11 cellular contexts compared by ENCODE assay signal in the genomic region with DNA sequence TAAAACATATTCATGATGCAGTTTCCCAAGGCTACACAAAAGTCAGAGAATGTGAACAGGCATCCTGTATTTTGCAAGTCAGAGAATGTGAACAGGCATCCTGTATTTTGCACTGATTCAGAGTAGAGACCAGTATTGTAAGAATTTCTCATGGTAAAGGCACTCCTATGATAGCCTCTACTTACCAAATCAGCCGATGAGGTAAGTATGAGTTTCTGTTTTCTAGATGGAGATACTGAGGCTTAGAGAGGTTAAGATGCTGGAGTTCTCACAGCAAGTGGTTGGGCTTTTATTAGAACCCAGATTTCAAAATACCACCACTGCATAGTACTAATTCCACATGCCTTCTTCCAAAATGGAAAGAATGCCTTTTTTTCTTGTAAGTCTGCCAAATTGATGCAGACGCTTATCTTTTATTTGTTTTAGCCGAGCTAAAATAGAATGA. TPM values are rescaled to one million over a fixed set of nuclear protein-coding genes. Genes with fewer than 3 reads are reported as not detected.
DNase-seq lines count a peak whose midpoint lies in the region; ATAC-seq and TF ChIP-seq lines count a peak whose summit lies in the region.
"Had no signal": no experiment of that assay in that cellular context is flagged by ENCODE, and none has a peak within 500 bp of the region (broad histone marks: within the 10 kb centered on the region; RNA-seq: fewer than 3 reads in every experiment).

No MANE protein-coding gene starts in this region.

- ATAC-seq in GM18511 (IDR thresholded peaks at IDR 0.05; ENCODE audit: unreplicated experiment) (no peak), GM21528 (IDR thresholded peaks at IDR 0.05; ENCODE audit: low FRiP score, unreplicated experiment) (no peak)
- ATAC-seq: body of pancreas had no signal

- H3K4me3 ChIP-seq in smooth muscle cell, result no peak overlapping the region
- H3K4me3 ChIP-seq: body of pancreas had no signal

- H2AFZ ChIP-seq in smooth muscle cell (ENCODE audit: low read depth), result no peak overlapping the region

- peaks cover 40% of the 10 kb centered on the region for H3F3A ChIP-seq in smooth muscle cell (ENCODE audit: low read depth)

- H3K9me3 ChIP-seq in smooth muscle cell (replicated peaks; ENCODE audit: low read depth), result no peaks in the 10 kb centered on the region
- H3K9me3 ChIP-seq: body of pancreas had no signal

- H3K9ac ChIP-seq in smooth muscle cell (ENCODE audit: low read depth), result no peak overlapping the region

- H3K36me3 ChIP-seq in smooth muscle cell (ENCODE audit: low read depth), result no peaks in the 10 kb centered on the region

- peak overlapping the region; percentile 79 for H3K27ac ChIP-seq in VCaP
- H3K27ac ChIP-seq in smooth muscle cell (ENCODE audit: low read depth), result peak overlapping the region; percentile 54

- H4K20me1 ChIP-seq in smooth muscle cell (ENCODE audit: low read depth), result peaks cover 15% of the 10 kb centered on the region

- DNase-seq in EL, result peak; percentile 49
- DNase-seq in fibroblast of peridontal ligament (ENCODE audit: extremely low read depth), result peak; percentile 91
- no peak for DNase-seq in smooth muscle cell (lab: John Stamatoyannopoulos, UW; ENCODE audit: unreplicated experiment)
- DNase-seq in islet precursor cell, result no peak
- no peak for DNase-seq in NCI-H524 (lab: John Stamatoyannopoulos, UW)
- DNase-seq: activated CD4-positive, alpha-beta T cell treated with anti-CD3 and anti-CD28 coated beads for 1 hour; body of pancreas; KG1 had no signal

- 36% methylated on average over 3 of the region's 3 CpGs for WGBS in smooth muscle cell (ENCODE audit: low lambda C conversion rate)

- H3K27me3 ChIP-seq in smooth muscle cell (ENCODE audit: low read depth), result no peaks in the 10 kb centered on the region
- H3K27me3 ChIP-seq: body of pancreas had no signal

- peaks cover 5% of the 10 kb centered on the region for H3K4me1 ChIP-seq in smooth muscle cell (ENCODE audit: low read depth)

- no peak for TF ChIP-seq CTCF in VCaP (conservative IDR thresholded peaks at IDR 0.05)
- no peak for TF ChIP-seq CTCF in smooth muscle cell (IDR thresholded peaks at IDR 0.05; ENCODE audit: borderline replicate concordance, insufficient read depth, poor library complexity, severe bottlenecking)

- peak overlapping the region; percentile 47 for H3K4me2 ChIP-seq in smooth muscle cell

- H3K79me2 ChIP-seq in smooth muscle cell (ENCODE audit: low read depth), result no peaks in the 10 kb centered on the region

RNA-seq across cellular contexts. Expression of gene TPT1, which starts 12.3 kb away (rescaled TPM):
- total RNA-seq in smooth muscle cell, result 3,918 and 4,267 TPM in 2 replicates
- polyA plus RNA-seq in smooth muscle cell, result 1,031 and 1,102 TPM in 2 replicates

Comparison
In these comparisons a context has a peak if more than half of its experiments do, and no peak if none do; other contexts are left out.
1. DNase-seq: peak in EL (single experiment) and fibroblast of peridontal ligament (single experiment); none in smooth muscle cell (single experiment), islet precursor cell (single experiment) and NCI-H524 (0 of 2).